In genomic region chr5:80408475-80408875, GRCh38 we compare ENCODE assay signal across 1 cellular context.
A peak's percentile ranks its signal among the peaks of the same experiment; 100 is the strongest.
TF ChIP-seq lines count a peak whose summit lies in the region.

No MANE protein-coding gene starts in this region.

TF ChIP-seq in HepG2, 621 proteins besides CTCF, POLR2A, EP300 and RAD21 (continued from another document and continues in another):
- peak; percentile 30; the same call in 1 of the 2 replicates for TF ChIP-seq ZNF710 (CRISPR knock-in tag; IDR thresholded peaks at IDR 0.05; ENCODE audit: borderline replicate concordance)
- TF ChIP-seq JUN (CRISPR knock-in tag; IDR thresholded peaks at IDR 0.05), result no peak
- TF ChIP-seq ZNF552 (CRISPR knock-in tag; IDR thresholded peaks at IDR 0.05; ENCODE audit: borderline replicate concordance), result no peak
- no peak for TF ChIP-seq XRCC5 (optimal IDR thresholded peaks at IDR 0.05; ENCODE audit: low read length)
- TF ChIP-seq ZNF468 (CRISPR knock-in tag; IDR thresholded peaks at IDR 0.05), result no peak
- TF ChIP-seq, protein P1, sequence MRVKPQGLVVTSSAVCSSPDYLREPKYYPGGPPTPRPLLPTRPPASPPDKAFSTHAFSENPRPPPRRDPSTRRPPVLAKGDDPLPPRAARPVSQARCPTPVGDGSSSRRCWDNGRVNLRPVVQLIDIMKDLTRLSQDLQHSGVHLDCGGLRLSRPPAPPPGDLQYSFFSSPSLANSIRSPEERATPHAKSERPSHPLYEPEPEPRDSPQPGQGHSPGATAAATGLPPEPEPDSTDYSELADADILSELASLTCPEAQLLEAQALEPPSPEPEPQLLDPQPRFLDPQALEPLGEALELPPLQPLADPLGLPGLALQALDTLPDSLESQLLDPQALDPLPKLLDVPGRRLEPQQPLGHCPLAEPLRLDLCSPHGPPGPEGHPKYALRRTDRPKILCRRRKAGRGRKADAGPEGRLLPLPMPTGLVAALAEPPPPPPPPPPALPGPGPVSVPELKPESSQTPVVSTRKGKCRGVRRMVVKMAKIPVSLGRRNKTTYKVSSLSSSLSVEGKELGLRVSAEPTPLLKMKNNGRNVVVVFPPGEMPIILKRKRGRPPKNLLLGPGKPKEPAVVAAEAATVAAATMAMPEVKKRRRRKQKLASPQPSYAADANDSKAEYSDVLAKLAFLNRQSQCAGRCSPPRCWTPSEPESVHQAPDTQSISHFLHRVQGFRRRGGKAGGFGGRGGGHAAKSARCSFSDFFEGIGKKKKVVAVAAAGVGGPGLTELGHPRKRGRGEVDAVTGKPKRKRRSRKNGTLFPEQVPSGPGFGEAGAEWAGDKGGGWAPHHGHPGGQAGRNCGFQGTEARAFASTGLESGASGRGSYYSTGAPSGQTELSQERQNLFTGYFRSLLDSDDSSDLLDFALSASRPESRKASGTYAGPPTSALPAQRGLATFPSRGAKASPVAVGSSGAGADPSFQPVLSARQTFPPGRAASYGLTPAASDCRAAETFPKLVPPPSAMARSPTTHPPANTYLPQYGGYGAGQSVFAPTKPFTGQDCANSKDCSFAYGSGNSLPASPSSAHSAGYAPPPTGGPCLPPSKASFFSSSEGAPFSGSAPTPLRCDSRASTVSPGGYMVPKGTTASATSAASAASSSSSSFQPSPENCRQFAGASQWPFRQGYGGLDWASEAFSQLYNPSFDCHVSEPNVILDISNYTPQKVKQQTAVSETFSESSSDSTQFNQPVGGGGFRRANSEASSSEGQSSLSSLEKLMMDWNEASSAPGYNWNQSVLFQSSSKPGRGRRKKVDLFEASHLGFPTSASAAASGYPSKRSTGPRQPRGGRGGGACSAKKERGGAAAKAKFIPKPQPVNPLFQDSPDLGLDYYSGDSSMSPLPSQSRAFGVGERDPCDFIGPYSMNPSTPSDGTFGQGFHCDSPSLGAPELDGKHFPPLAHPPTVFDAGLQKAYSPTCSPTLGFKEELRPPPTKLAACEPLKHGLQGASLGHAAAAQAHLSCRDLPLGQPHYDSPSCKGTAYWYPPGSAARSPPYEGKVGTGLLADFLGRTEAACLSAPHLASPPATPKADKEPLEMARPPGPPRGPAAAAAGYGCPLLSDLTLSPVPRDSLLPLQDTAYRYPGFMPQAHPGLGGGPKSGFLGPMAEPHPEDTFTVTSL (CRISPR knock-in tag; IDR thresholded peaks at IDR 0.05; ENCODE audit: borderline replicate concordance), result 0 out of 2 replicates have a peak, but pooled peaks have one; percentile 32
- TF ChIP-seq GABPA (IDR thresholded peaks at IDR 0.05; ENCODE audit: low read depth, low read length), result no peak
- no peak for TF ChIP-seq GABPA (CRISPR knock-in tag; IDR thresholded peaks at IDR 0.05; ENCODE audit: low read depth)
- no peak for TF ChIP-seq ZNF337 (CRISPR knock-in tag; IDR thresholded peaks at IDR 0.05; ENCODE audit: borderline replicate concordance, low read depth)
- no peak for TF ChIP-seq ZC3H13 (CRISPR knock-in tag; IDR thresholded peaks at IDR 0.05)
- TF ChIP-seq EZH2 (conservative IDR thresholded peaks at IDR 0.05; ENCODE audit: low read depth, low read length), result no peak
- TF ChIP-seq, protein P2, sequence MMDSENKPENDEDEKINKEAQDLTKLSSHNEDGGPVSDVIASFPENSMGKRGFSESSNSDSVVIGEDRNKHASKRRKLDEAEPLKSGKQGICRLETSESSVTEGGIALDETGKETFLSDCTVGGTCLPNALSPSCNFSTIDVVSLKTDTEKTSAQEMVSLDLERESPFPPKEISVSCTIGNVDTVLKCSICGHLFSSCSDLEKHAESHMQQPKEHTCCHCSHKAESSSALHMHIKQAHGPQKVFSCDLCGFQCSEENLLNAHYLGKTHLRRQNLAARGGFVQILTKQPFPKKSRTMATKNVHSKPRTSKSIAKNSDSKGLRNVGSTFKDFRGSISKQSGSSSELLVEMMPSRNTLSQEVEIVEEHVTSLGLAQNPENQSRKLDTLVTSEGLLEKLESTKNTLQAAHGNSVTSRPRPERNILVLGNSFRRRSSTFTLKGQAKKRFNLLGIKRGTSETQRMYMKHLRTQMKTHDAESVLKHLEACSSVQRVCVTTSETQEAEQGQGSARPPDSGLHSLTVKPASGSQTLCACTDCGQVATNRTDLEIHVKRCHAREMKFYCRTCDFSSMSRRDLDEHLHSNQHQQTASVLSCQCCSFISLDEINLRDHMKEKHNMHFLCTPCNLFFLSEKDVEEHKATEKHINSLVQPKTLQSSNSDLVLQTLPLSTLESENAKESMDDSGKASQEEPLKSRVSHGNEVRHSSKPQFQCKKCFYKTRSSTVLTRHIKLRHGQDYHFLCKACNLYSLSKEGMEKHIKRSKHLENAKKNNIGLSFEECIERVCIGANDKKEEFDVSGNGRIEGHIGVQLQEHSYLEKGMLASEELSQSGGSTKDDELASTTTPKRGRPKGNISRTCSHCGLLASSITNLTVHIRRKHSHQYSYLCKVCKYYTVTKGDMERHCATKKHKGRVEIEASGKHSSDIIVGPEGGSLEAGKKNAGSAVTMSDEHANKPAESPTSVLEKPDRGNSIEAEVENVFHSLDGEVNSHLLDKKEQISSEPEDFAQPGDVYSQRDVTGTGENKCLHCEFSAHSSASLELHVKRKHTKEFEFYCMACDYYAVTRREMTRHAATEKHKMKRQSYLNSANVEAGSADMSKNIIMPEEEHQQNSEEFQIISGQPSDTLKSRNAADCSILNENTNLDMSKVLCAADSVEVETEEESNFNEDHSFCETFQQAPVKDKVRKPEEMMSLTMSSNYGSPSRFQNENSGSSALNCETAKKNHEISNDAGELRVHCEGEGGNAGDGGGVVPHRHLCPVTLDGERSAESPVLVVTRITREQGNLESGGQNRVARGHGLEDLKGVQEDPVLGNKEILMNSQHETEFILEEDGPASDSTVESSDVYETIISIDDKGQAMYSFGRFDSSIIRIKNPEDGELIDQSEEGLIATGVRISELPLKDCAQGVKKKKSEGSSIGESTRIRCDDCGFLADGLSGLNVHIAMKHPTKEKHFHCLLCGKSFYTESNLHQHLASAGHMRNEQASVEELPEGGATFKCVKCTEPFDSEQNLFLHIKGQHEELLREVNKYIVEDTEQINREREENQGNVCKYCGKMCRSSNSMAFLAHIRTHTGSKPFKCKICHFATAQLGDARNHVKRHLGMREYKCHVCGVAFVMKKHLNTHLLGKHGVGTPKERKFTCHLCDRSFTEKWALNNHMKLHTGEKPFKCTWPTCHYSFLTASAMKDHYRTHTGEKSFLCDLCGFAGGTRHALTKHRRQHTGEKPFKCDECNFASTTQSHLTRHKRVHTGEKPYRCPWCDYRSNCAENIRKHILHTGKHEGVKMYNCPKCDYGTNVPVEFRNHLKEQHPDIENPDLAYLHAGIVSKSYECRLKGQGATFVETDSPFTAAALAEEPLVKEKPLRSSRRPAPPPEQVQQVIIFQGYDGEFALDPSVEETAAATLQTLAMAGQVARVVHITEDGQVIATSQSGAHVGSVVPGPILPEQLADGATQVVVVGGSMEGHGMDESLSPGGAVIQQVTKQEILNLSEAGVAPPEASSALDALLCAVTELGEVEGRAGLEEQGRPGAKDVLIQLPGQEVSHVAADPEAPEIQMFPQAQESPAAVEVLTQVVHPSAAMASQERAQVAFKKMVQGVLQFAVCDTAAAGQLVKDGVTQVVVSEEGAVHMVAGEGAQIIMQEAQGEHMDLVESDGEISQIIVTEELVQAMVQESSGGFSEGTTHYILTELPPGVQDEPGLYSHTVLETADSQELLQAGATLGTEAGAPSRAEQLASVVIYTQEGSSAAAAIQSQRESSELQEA (CRISPR knock-in tag; IDR thresholded peaks at IDR 0.05; ENCODE audit: not compliant biosample characterization), result peak; percentile 2
- TF ChIP-seq ARNT2 (CRISPR knock-in tag; IDR thresholded peaks at IDR 0.05; ENCODE audit: low read depth), result peak; percentile 54; the same call in 1 of the 2 replicates
- 0 out of 2 replicates have a peak, but pooled peaks have one; percentile 5 for TF ChIP-seq TSC22D2 (CRISPR knock-in tag; IDR thresholded peaks at IDR 0.05; ENCODE audit: borderline replicate concordance)
- TF ChIP-seq RBFOX2 (IDR thresholded peaks at IDR 0.05; ENCODE audit: low read depth, low read length), result peak; percentile 64; the same call in 1 of the 2 replicates
- TF ChIP-seq ZMYM3 (CRISPR knock-in tag; IDR thresholded peaks at IDR 0.05), result peak; percentile 49; the same call in 1 of the 2 replicates
- TF ChIP-seq HDAC1 (CRISPR knock-in tag; IDR thresholded peaks at IDR 0.05), result peak; percentile 43; the same call in 1 of the 2 replicates
- no peak for TF ChIP-seq FIP1L1 (IDR thresholded peaks at IDR 0.05; ENCODE audit: borderline replicate concordance, insufficient read depth, low read depth, low read length)
- no peak for TF ChIP-seq HOXA5 (CRISPR knock-in tag; IDR thresholded peaks at IDR 0.05)
- no peak for TF ChIP-seq TEAD3 (CRISPR knock-in tag; optimal IDR thresholded peaks at IDR 0.05; ENCODE audit: borderline replicate concordance)
- no peak for TF ChIP-seq GLI4 (CRISPR knock-in tag; IDR thresholded peaks at IDR 0.05; ENCODE audit: borderline replicate concordance)
- no peak for TF ChIP-seq SMAD1 (CRISPR knock-in tag; IDR thresholded peaks at IDR 0.05; ENCODE audit: borderline replicate concordance, low read depth)
- no peak for TF ChIP-seq ZNF720 (CRISPR knock-in tag; IDR thresholded peaks at IDR 0.05)
- TF ChIP-seq SALL1 (CRISPR knock-in tag; IDR thresholded peaks at IDR 0.05), result no peak
- no peak for TF ChIP-seq ZFP62 (CRISPR knock-in tag; IDR thresholded peaks at IDR 0.05)
- no peak for TF ChIP-seq ZNF766 (CRISPR knock-in tag; IDR thresholded peaks at IDR 0.05; ENCODE audit: borderline replicate concordance)
- TF ChIP-seq, protein P3, sequence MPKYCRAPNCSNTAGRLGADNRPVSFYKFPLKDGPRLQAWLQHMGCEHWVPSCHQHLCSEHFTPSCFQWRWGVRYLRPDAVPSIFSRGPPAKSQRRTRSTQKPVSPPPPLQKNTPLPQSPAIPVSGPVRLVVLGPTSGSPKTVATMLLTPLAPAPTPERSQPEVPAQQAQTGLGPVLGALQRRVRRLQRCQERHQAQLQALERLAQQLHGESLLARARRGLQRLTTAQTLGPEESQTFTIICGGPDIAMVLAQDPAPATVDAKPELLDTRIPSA (CRISPR knock-in tag; IDR thresholded peaks at IDR 0.05; ENCODE audit: borderline replicate concordance), result no peak
- no peak for TF ChIP-seq NR1H2 (CRISPR knock-in tag; IDR thresholded peaks at IDR 0.05; ENCODE audit: borderline replicate concordance, low read depth)
- no peak for TF ChIP-seq ZNF33A (CRISPR knock-in tag; IDR thresholded peaks at IDR 0.05; ENCODE audit: borderline replicate concordance)
- no peak for TF ChIP-seq ZNF614 (CRISPR knock-in tag; IDR thresholded peaks at IDR 0.05; ENCODE audit: borderline replicate concordance)
- no peak for TF ChIP-seq U2AF1 (optimal IDR thresholded peaks at IDR 0.05; ENCODE audit: low read depth, low read length)
- TF ChIP-seq MAX (IDR thresholded peaks at IDR 0.05), result peak; percentile 39; the same call in 1 of the 2 replicates
- TF ChIP-seq MTF1 (CRISPR knock-in tag; IDR thresholded peaks at IDR 0.05), result no peak
- TF ChIP-seq, protein P4, sequence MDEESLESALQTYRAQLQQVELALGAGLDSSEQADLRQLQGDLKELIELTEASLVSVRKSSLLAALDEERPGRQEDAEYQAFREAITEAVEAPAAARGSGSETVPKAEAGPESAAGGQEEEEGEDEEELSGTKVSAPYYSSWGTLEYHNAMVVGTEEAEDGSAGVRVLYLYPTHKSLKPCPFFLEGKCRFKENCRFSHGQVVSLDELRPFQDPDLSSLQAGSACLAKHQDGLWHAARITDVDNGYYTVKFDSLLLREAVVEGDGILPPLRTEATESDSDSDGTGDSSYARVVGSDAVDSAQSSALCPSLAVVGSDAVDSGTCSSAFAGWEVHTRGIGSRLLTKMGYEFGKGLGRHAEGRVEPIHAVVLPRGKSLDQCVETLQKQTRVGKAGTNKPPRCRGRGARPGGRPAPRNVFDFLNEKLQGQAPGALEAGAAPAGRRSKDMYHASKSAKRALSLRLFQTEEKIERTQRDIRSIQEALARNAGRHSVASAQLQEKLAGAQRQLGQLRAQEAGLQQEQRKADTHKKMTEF (CRISPR knock-in tag; IDR thresholded peaks at IDR 0.05), result no peak
- TF ChIP-seq, protein P5, sequence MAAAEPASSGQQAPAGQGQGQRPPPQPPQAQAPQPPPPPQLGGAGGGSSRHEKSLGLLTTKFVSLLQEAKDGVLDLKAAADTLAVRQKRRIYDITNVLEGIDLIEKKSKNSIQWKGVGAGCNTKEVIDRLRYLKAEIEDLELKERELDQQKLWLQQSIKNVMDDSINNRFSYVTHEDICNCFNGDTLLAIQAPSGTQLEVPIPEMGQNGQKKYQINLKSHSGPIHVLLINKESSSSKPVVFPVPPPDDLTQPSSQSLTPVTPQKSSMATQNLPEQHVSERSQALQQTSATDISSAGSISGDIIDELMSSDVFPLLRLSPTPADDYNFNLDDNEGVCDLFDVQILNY (CRISPR knock-in tag; conservative IDR thresholded peaks at IDR 0.05), result no peak
- no peak for TF ChIP-seq ZNF572 (CRISPR knock-in tag; IDR thresholded peaks at IDR 0.05)
- no peak for TF ChIP-seq ZBTB8A (CRISPR knock-in tag; IDR thresholded peaks at IDR 0.05; ENCODE audit: borderline replicate concordance, low read depth)
- no peak for TF ChIP-seq TEF (CRISPR knock-in tag; IDR thresholded peaks at IDR 0.05)
